ENCODE assay signal across 10 cellular contexts in genomic region chr2:201208563-201209252, GRCh38. TPM values are rescaled to one million over a fixed set of nuclear protein-coding genes. Genes with fewer than 3 reads are reported as not detected.
DNase-seq lines count a peak whose midpoint lies in the region; ATAC-seq and TF ChIP-seq lines count a peak whose summit lies in the region.
"Had no signal": no experiment of that assay in that cellular context is flagged by ENCODE, and none has a peak within 500 bp of the region (broad histone marks: within the 10 kb centered on the region; RNA-seq: fewer than 3 reads in every experiment).

No MANE protein-coding gene starts in this region.

- no peak for TF ChIP-seq CTCF in GM20000 (IDR thresholded peaks at IDR 0.05; ENCODE audit: extremely low read depth, missing control alignments)
- TF ChIP-seq CTCF in adrenal gland (IDR thresholded peaks at IDR 0.05), result no peak

- no peaks in the 10 kb centered on the region for H3K4me1 ChIP-seq in adrenal gland (replicated peaks in 1 of 2)

- peak; percentile 74 for DNase-seq in CD1c-positive myeloid dendritic cell (ENCODE audit: extremely low spot score)
- peak; percentile 27 for DNase-seq in GM20000 (ENCODE audit: low spot score)
- DNase-seq in adrenal gland, result peak in 6 of 7 donors; percentile 20 to 57 (median 46)
- no peak for DNase-seq in hepatic stellate cell (ENCODE audit: low spot score)
- no peak for DNase-seq in T-helper 9 cell
- DNase-seq in DMS 273 treated with DMSO at 0.1 percent for 48 hours (lab: John Stamatoyannopoulos, UW), result no peak
- DNase-seq in NCI-H2081 treated with DMSO at 0.1 percent for 48 hours (lab: John Stamatoyannopoulos, UW), result no peak
- DNase-seq: stimulated activated CD4-positive, alpha-beta T cell treated with anti-CD3 and anti-CD28 coated beads, Interleukin-15, amount 100 ng/mL, for 24 hours had no signal

- H3K36me3 ChIP-seq in adrenal gland (replicated peaks in 1 of 2), result no peaks in the 10 kb centered on the region

- H3K27ac ChIP-seq in adrenal gland, result peak overlapping the region in 2 of 5 donors; percentile 36 to 52
- H3K27ac ChIP-seq: C4-2B had no signal

- no peak overlapping the region for H3K4me3 ChIP-seq in adrenal gland

- TF ChIP-seq POLR2A in adrenal gland (IDR thresholded peaks at IDR 0.05), result no peak

- H3K27me3 ChIP-seq in adrenal gland, result no peaks in the 10 kb centered on the region

- peak; percentile 60 for ATAC-seq in HG03196 (IDR thresholded peaks at IDR 0.05; ENCODE audit: unreplicated experiment)

- intact Hi-C loops in adrenal gland (cut with DNase I), result no loop called here

- 75 to 86% (median 78%) methylated on average over 11 to 12 of the region's 12 CpGs for WGBS in adrenal gland, 4 donors

- no peaks in the 10 kb centered on the region for H3K9me3 ChIP-seq in adrenal gland (replicated peaks in 1 of 3)

RNA-seq across cellular contexts. Expression of gene CASP10, which starts 25.8 kb away (rescaled TPM):
- total RNA-seq in adrenal gland, result 10 to 100 TPM in 1 of 8 donors, 1 to 10 TPM in 7; 3.3 to 12.8 (median 5.3) TPM
- 1 to 10 TPM; 2.5 to 4.7 (median 2.5) TPM for polyA plus RNA-seq in adrenal gland

RNA-seq across cellular contexts. Expression of gene CASP8, which starts 51.6 kb away (rescaled TPM):
- total RNA-seq in adrenal gland, result 10 to 100 TPM in 7 of 8 donors, 1 to 10 TPM in 1; 9.1 to 55.8 (median 20.8) TPM
- 10 to 100 TPM in 2 of 3 donors, 1 to 10 TPM in 1; 8.2 to 20.6 (median 11.4) TPM for polyA plus RNA-seq in adrenal gland

Comparison
In these comparisons a context has a peak if more than half of its experiments do, and no peak if none do; other contexts are left out.
1. DNase-seq: peak in CD1c-positive myeloid dendritic cell (single experiment), GM20000 (single experiment) and adrenal gland (6 of 7); none in hepatic stellate cell (single experiment), T-helper 9 cell (single experiment), DMS 273 treated with DMSO at 0.1 percent for 48 hours (single experiment) and NCI-H2081 treated with DMSO at 0.1 percent for 48 hours (single experiment).